34 cellular contexts compared by ENCODE assay signal in genomic region chr14:64932231-64932630, GRCh38. TPM values are rescaled to one million over a fixed set of nuclear protein-coding genes. Genes with fewer than 3 reads are reported as not detected.
"Had no signal": no experiment of that assay in that cellular context is flagged by ENCODE, and none has a peak within 500 bp of the region (broad histone marks: within the 10 kb centered on the region; RNA-seq: fewer than 3 reads in every experiment).

No MANE protein-coding gene starts in this region.

- ATAC-seq: activated naive CD4-positive, alpha-beta T cell treated with anti-CD3 and anti-CD28 coated beads, Interleukin-2, amount 50 U/mL, for 72 hours; activated T-cell treated with anti-CD3 and anti-CD28 coated beads, Interleukin-2, amount 50 U/mL, for 4 hours; activated T-helper 17 cell treated with anti-CD3 and anti-CD28 coated beads, Interleukin-2, amount 50 U/mL, for 72 hours; body of pancreas; gastroesophageal sphincter; left cardiac atrium; lower lobe of right lung; natural killer cell treated with Interleukin-12 subunit alpha and Interleukin-12 subunit beta and Interleukin-15 and Interleukin-18, amount 100 ng/mL, for 72 hours; stimulated activated effector memory CD8-positive, alpha-beta T cell treated with anti-CD3 and anti-CD28 coated beads, Interleukin-12 subunit alpha, Interleukin-12 subunit beta, amount 100 ng/mL, for 72 hours; stimulated activated naive CD8-positive, alpha-beta T cell treated with anti-CD3 and anti-CD28 coated beads, Interleukin-15, amount 100 ng/mL, for 72 hours; upper lobe of right lung had no signal

- H3K9me3 Mint-ChIP-seq: activated CD4-positive, alpha-beta memory T cell treated with anti-CD3 and anti-CD28 coated beads for 36 hours; activated CD4-positive, alpha-beta T cell treated with anti-CD3 and anti-CD28 coated beads, Interleukin-2, amount 10 ng/mL, durations not matched to agents 24 days and 14 days; activated naive CD4-positive, alpha-beta T cell treated with anti-CD3 and anti-CD28 coated beads, Interleukin-2, amount 50 U/mL, for 72 hours; activated T-cell treated with anti-CD3 and anti-CD28 coated beads, Interleukin-2, amount 50 U/mL, for 4 hours; activated T-helper 17 cell treated with anti-CD3 and anti-CD28 coated beads, Interleukin-2, amount 50 U/mL, for 72 hours; natural killer cell treated with Interleukin-12 subunit alpha and Interleukin-12 subunit beta and Interleukin-15 and Interleukin-18, amount 100 ng/mL, for 72 hours; stimulated activated effector memory CD8-positive, alpha-beta T cell treated with anti-CD3 and anti-CD28 coated beads, Interleukin-12 subunit alpha, Interleukin-12 subunit beta, amount 100 ng/mL, for 72 hours; stimulated activated naive CD8-positive, alpha-beta T cell treated with anti-CD3 and anti-CD28 coated beads, Interleukin-15, amount 100 ng/mL, for 72 hours; T-helper 1 cell treated with Interleukin-12 subunit alpha and Interleukin-12 subunit beta and Interleukin-4 antibody, amounts not matched to agents 30 μg/mL and 1 μg/mL, for 36 hours had no signal

- H3K27me3 ChIP-seq: adrenal gland, body of pancreas, colonic mucosa, dorsolateral prefrontal cortex, gastroesophageal sphincter, sigmoid colon, thyroid gland, upper lobe of right lung had no signal

- H3K27me3 Mint-ChIP-seq: activated CD4-positive, alpha-beta memory T cell treated with anti-CD3 and anti-CD28 coated beads for 36 hours; activated CD4-positive, alpha-beta T cell treated with anti-CD3 and anti-CD28 coated beads, Interleukin-2, amount 10 ng/mL, durations not matched to agents 24 days and 14 days; activated T-helper 17 cell treated with anti-CD3 and anti-CD28 coated beads, Interleukin-2, amount 50 U/mL, for 72 hours; natural killer cell treated with Interleukin-12 subunit alpha and Interleukin-12 subunit beta and Interleukin-15 and Interleukin-18, amount 100 ng/mL, for 72 hours; stimulated activated naive CD8-positive, alpha-beta T cell treated with anti-CD3 and anti-CD28 coated beads, Interleukin-15, amount 100 ng/mL, for 72 hours had no signal

- H3K4me3 Mint-ChIP-seq: activated CD4-positive, alpha-beta memory T cell treated with anti-CD3 and anti-CD28 coated beads for 36 hours; activated CD4-positive, alpha-beta T cell treated with anti-CD3 and anti-CD28 coated beads, Interleukin-2, amount 10 ng/mL, durations not matched to agents 24 days and 14 days; activated T-cell treated with anti-CD3 and anti-CD28 coated beads, Interleukin-2, amount 50 U/mL, for 4 hours; activated T-helper 17 cell treated with anti-CD3 and anti-CD28 coated beads, Interleukin-2, amount 50 U/mL, for 72 hours; natural killer cell treated with Interleukin-12 subunit alpha and Interleukin-12 subunit beta and Interleukin-15 and Interleukin-18, amount 100 ng/mL, for 72 hours; stimulated activated effector memory CD8-positive, alpha-beta T cell treated with anti-CD3 and anti-CD28 coated beads, Interleukin-12 subunit alpha, Interleukin-12 subunit beta, amount 100 ng/mL, for 72 hours; stimulated activated naive CD8-positive, alpha-beta T cell treated with anti-CD3 and anti-CD28 coated beads, Interleukin-15, amount 100 ng/mL, for 72 hours; T-helper 1 cell treated with Interleukin-12 subunit alpha and Interleukin-12 subunit beta and Interleukin-4 antibody, amounts not matched to agents 30 μg/mL and 1 μg/mL, for 36 hours had no signal

- DNase-seq: activated CD4-positive, alpha-beta memory T cell treated with anti-CD3 and anti-CD28 coated beads for 36 hours; activated CD4-positive, alpha-beta T cell treated with anti-CD3 and anti-CD28 coated beads, Interleukin-2, amount 10 ng/mL, durations not matched to agents 24 days and 14 days; activated CD4-positive, CD25-positive, alpha-beta regulatory T cell treated with anti-CD3 and anti-CD28 coated beads, Interleukin-2, amount 50 U/mL, for 72 hours; activated gamma-delta T cell treated with Interleukin-2 at 50 U/mL for 16 hours; activated T-cell treated with anti-CD3 and anti-CD28 coated beads, Interleukin-2, amount 50 U/mL, for 4 hours; adrenal gland; aorta; body of pancreas; colonic mucosa; dorsolateral prefrontal cortex; effector memory CD4-positive, alpha-beta T cell; erythroblast; hippocampal formation; left cardiac atrium; lower lobe of right lung; mesenchymal stem cell; posterior cingulate gyrus; sigmoid colon; small intestine; stimulated activated CD4-positive, alpha-beta T cell treated with anti-CD3 and anti-CD28 coated beads, Interleukin-4, amount 100 ng/mL, for 24 hours; stimulated activated naive CD8-positive, alpha-beta T cell treated with anti-CD3 and anti-CD28 coated beads, Interleukin-15, amount 100 ng/mL, for 72 hours; substantia nigra; T1000; thyroid gland; upper lobe of right lung had no signal

- H3K27ac Mint-ChIP-seq: activated CD4-positive, alpha-beta memory T cell treated with anti-CD3 and anti-CD28 coated beads for 36 hours; activated CD4-positive, alpha-beta T cell treated with anti-CD3 and anti-CD28 coated beads, Interleukin-2, amount 10 ng/mL, durations not matched to agents 24 days and 14 days; activated naive CD4-positive, alpha-beta T cell treated with anti-CD3 and anti-CD28 coated beads, Interleukin-2, amount 50 U/mL, for 72 hours; activated T-helper 17 cell treated with anti-CD3 and anti-CD28 coated beads, Interleukin-2, amount 50 U/mL, for 72 hours; natural killer cell treated with Interleukin-12 subunit alpha and Interleukin-12 subunit beta and Interleukin-15 and Interleukin-18, amount 100 ng/mL, for 72 hours; stimulated activated effector memory CD8-positive, alpha-beta T cell treated with anti-CD3 and anti-CD28 coated beads, Interleukin-12 subunit alpha, Interleukin-12 subunit beta, amount 100 ng/mL, for 72 hours; stimulated activated naive CD8-positive, alpha-beta T cell treated with anti-CD3 and anti-CD28 coated beads, Interleukin-15, amount 100 ng/mL, for 72 hours; T-helper 1 cell treated with Interleukin-12 subunit alpha and Interleukin-12 subunit beta and Interleukin-4 antibody, amounts not matched to agents 30 μg/mL and 1 μg/mL, for 36 hours had no signal

- H3K27ac ChIP-seq: adrenal gland, body of pancreas, colonic mucosa, dorsolateral prefrontal cortex, lower lobe of right lung, sigmoid colon, thyroid gland, upper lobe of right lung had no signal

- H3K36me3 ChIP-seq: colonic mucosa had no signal

- H3K4me3 ChIP-seq: adrenal gland, body of pancreas, colonic mucosa, dorsolateral prefrontal cortex, gastroesophageal sphincter, lower lobe of right lung, sigmoid colon, thyroid gland, upper lobe of right lung had no signal

- H3K9me3 ChIP-seq: adrenal gland, body of pancreas, colonic mucosa, gastroesophageal sphincter, lower lobe of right lung, sigmoid colon, thyroid gland, upper lobe of right lung had no signal

- FAIRE-seq: keratinocyte, small intestine had no signal

RNA-seq across cellular contexts. Expression of gene GPX2, which starts 10.3 kb away (rescaled TPM):
- total RNA-seq: activated CD4-positive, alpha-beta memory T cell treated with anti-CD3 and anti-CD28 coated beads for 36 hours; activated CD4-positive, alpha-beta T cell treated with anti-CD3 and anti-CD28 coated beads, Interleukin-2, amount 10 ng/mL, durations not matched to agents 24 days and 14 days; activated naive CD4-positive, alpha-beta T cell treated with anti-CD3 and anti-CD28 coated beads, Interleukin-2, amount 50 U/mL, for 72 hours; activated T-helper 17 cell treated with anti-CD3 and anti-CD28 coated beads, Interleukin-2, amount 50 U/mL, for 72 hours; aorta; left cardiac atrium; lower lobe of right lung; natural killer cell treated with Interleukin-12 subunit alpha and Interleukin-12 subunit beta and Interleukin-15 and Interleukin-18, amount 100 ng/mL, for 72 hours; osteoblast; renal cortical epithelial cell had no signal

RNA-seq across cellular contexts. Expression of gene SPTB, which starts 52.5 kb away (rescaled TPM):
- total RNA-seq: activated CD4-positive, alpha-beta T cell treated with anti-CD3 and anti-CD28 coated beads, Interleukin-2, amount 10 ng/mL, durations not matched to agents 24 days and 14 days had no signal
- polyA plus RNA-seq: keratinocyte had no signal
